17 cellular contexts compared by ENCODE assay signal in genomic region chr5:72464071-72464470, GRCh38. TPM values are rescaled to one million over a fixed set of nuclear protein-coding genes. Genes with fewer than 3 reads are reported as not detected.
A peak's percentile ranks its signal among the peaks of the same experiment; 100 is the strongest.
DNase-seq lines count a peak whose midpoint lies in the region; ATAC-seq, FAIRE-seq and TF ChIP-seq lines count a peak whose summit lies in the region.
"Had no signal": no experiment of that assay in that cellular context is flagged by ENCODE, and none has a peak within 500 bp of the region (broad histone marks: within the 10 kb centered on the region; RNA-seq: fewer than 3 reads in every experiment).

No MANE protein-coding gene starts in this region.

- H3K27me3 ChIP-seq in mammary epithelial cell (ENCODE audit: insufficient read depth, low read length) (no peaks in the 10 kb centered on the region), keratinocyte (ENCODE audit: control insufficient read depth, extremely low read depth, insufficient read depth, low read length) (no peaks in the 10 kb centered on the region), uterus (no peaks in the 10 kb centered on the region), left lung (no peaks in the 10 kb centered on the region)

- ATAC-seq in T-cell (replicated peaks in 1 of 4) (no peak), GM18502 (IDR thresholded peaks at IDR 0.05; ENCODE audit: poor library complexity, unreplicated experiment) (no peak), left lung (no peak)

- H3K36me3 ChIP-seq in mammary epithelial cell (ENCODE audit: insufficient read depth, low read length) (no peaks in the 10 kb centered on the region), keratinocyte (ENCODE audit: control insufficient read depth in 2 of 2, extremely low read depth in 1 of 2, insufficient read depth in 2 of 2, low read length in 2 of 2) (no peaks in the 10 kb centered on the region), uterus (no peaks in the 10 kb centered on the region), left lung (peaks cover 0 to 10% of the 10 kb centered on the region in 2 donors)

- POLR2A ChIA-PET in T-cell (lab: Charles Lee): no interaction called here

- peak overlapping the region in 1 of 3 experiments; percentile 14 for H3K4me3 ChIP-seq in mammary epithelial cell (replicated peaks in 1 of 3; ENCODE audit: insufficient read depth in 1 of 3, low read depth in 2 of 3, low read length in 3 of 3)
- peak overlapping the region in 2 of 3 experiments; percentile 21 to 44 for H3K4me3 ChIP-seq in keratinocyte (ENCODE audit: control insufficient read depth in 2 of 3, extremely low read depth in 1 of 3, insufficient read depth in 2 of 3, low read depth in 1 of 3, low read length in 3 of 3)
- H3K4me3 ChIP-seq in uterus: no peak overlapping the region
- H3K4me3 ChIP-seq in left lung: no peak overlapping the region

- whole genome bisulfite sequencing in mammary epithelial cell (ENCODE audit: low coverage, missing lambda C conversion rate): 7% methylated on average over 6 of the region's 6 CpGs

- H3K9me3 ChIP-seq in mammary epithelial cell (replicated peaks; ENCODE audit: insufficient read depth, low read length) (no peaks in the 10 kb centered on the region), keratinocyte (ENCODE audit: control insufficient read depth, low read depth, low read length) (no peaks in the 10 kb centered on the region), uterus (no peaks in the 10 kb centered on the region), left lung (no peaks in the 10 kb centered on the region)
- H3K9me3 ChIP-seq: Caco-2 had no signal

- CTCF ChIA-PET in mammary epithelial cell (lab: Charles Lee; ENCODE audit: low non-redundant PET): no interaction called here
- CTCF ChIA-PET in T-cell (lab: Charles Lee): no interaction called here

- H3K27ac ChIP-seq in mammary epithelial cell (ENCODE audit: insufficient read depth, low read depth, low read length) (peak overlapping the region; percentile 66), epithelial cell of prostate (peak overlapping the region; percentile 80), keratinocyte (ENCODE audit: control insufficient read depth, insufficient read depth, low read length) (peak overlapping the region; percentile 80), uterus (peak overlapping the region; percentile 38 to 56), left lung (no peak overlapping the region)

- TF ChIP-seq POLR2A in uterus (IDR thresholded peaks at IDR 0.05): no peak

- peaks cover 0 to 17% of the 10 kb centered on the region in 2 donors for H3K27me3 Mint-ChIP-seq in T-cell
- H3K27me3 Mint-ChIP-seq: CD4-positive, CD25-positive, alpha-beta regulatory T cell had no signal

- H3K4me1 ChIP-seq in mammary epithelial cell (ENCODE audit: insufficient read depth, low read length) (peaks cover 42% of the 10 kb centered on the region), keratinocyte (ENCODE audit: control insufficient read depth, extremely low read depth, insufficient read depth, low read length) (peaks cover 38% of the 10 kb centered on the region), uterus (no peaks in the 10 kb centered on the region), left lung (peaks cover 8 to 44% of the 10 kb centered on the region in 2 donors)

- TF ChIP-seq CTCF in mammary epithelial cell (conservative IDR thresholded peaks at IDR 0.05 in 1 of 2, IDR thresholded peaks at IDR 0.05 in 1 of 2; ENCODE audit: extremely low read depth in 1 of 2, insufficient read depth in 1 of 2, low read depth in 1 of 2, low read length in 2 of 2) (no peak), keratinocyte (optimal IDR thresholded peaks at IDR 0.05 in 1 of 3, IDR thresholded peaks at IDR 0.05 in 1 of 3, conservative IDR thresholded peaks at IDR 0.05 in 1 of 3; ENCODE audit: extremely low read depth in 1 of 3, insufficient read depth in 2 of 3, low read length in 3 of 3) (no peak), uterus (IDR thresholded peaks at IDR 0.05) (no peak), left lung (IDR thresholded peaks at IDR 0.05) (no peak)

- no peaks in the 10 kb centered on the region for H3K36me3 Mint-ChIP-seq in T-cell
- H3K36me3 Mint-ChIP-seq: CD4-positive, CD25-positive, alpha-beta regulatory T cell had no signal

- H3K4me2 ChIP-seq in mammary epithelial cell (ENCODE audit: insufficient read depth, low read depth, low read length) (peak overlapping the region; percentile 65), keratinocyte (ENCODE audit: control insufficient read depth, extremely low read depth, insufficient read depth, low read depth, low read length) (peak overlapping the region; percentile 76)

- no peaks in the 10 kb centered on the region for H3K4me1 Mint-ChIP-seq in T-cell

- no peaks in the 10 kb centered on the region for H3K79me2 ChIP-seq in mammary epithelial cell (ENCODE audit: insufficient read depth, low read length)
- no peaks in the 10 kb centered on the region for H3K79me2 ChIP-seq in keratinocyte (ENCODE audit: control insufficient read depth, insufficient read depth, low read length)

- H3K9ac ChIP-seq in mammary epithelial cell (ENCODE audit: insufficient read depth, low read length) (no peak overlapping the region), keratinocyte (ENCODE audit: control insufficient read depth, extremely low read depth, insufficient read depth, low read length) (peak overlapping the region; percentile 57)

- no peak overlapping the region for H3K27ac Mint-ChIP-seq in T-cell
- H3K27ac Mint-ChIP-seq: CD4-positive, CD25-positive, alpha-beta regulatory T cell had no signal

- H3K9me3 Mint-ChIP-seq in T-cell: no peaks in the 10 kb centered on the region

- H3K9me1 ChIP-seq in keratinocyte (ENCODE audit: control insufficient read depth, extremely low read depth, insufficient read depth, low read length): no peaks in the 10 kb centered on the region

- H4K20me1 ChIP-seq in mammary epithelial cell (ENCODE audit: insufficient read depth, low read length): no peaks in the 10 kb centered on the region
- no peaks in the 10 kb centered on the region for H4K20me1 ChIP-seq in keratinocyte (ENCODE audit: control insufficient read depth, extremely low read depth, insufficient read depth, low read length)

- FAIRE-seq in keratinocyte (lab: Jason Lieb, UNC): peak; percentile 51
- FAIRE-seq: GM12892, H1 had no signal

- no peak for DNase-seq in mammary epithelial cell
- DNase-seq in epithelial cell of prostate (ENCODE audit: low read depth, low spot score): no peak
- DNase-seq in keratinocyte (ENCODE audit: low read depth, low spot score): peak; percentile 59
- DNase-seq in uterus: no peak
- no peak for DNase-seq in T-cell
- no peak for DNase-seq in left lung
- DNase-seq: Caco-2; CD4-positive, CD25-positive, alpha-beta regulatory T cell; DMS153; NCI-H1436; NCI-H2029; NCI-H2171; NCI-H446 treated with DMSO at 0.1 percent for 48 hours; RPMI8226 had no signal

- BruUV-seq in mammary epithelial cell (replicated peaks; lab: Mats Ljungman, UMichigan): no TSS peak

- in situ Hi-C loops in mammary epithelial cell (cut with MboI; ENCODE audit: low sequenced_read_pairs in 2 of 2): no loop called here

- intact Hi-C loops in mammary epithelial cell (cut with micrococcal nuclease): no loop called here
- intact Hi-C loops in uterus (cut with DNase I; ENCODE audit: low total_unique reads): no loop called here
- intact Hi-C loops in left lung (cut with DNase I): no loop called here

- H2AFZ ChIP-seq in mammary epithelial cell (ENCODE audit: low read depth, low read length): peak overlapping the region; percentile 71
- peak overlapping the region; percentile 65 for H2AFZ ChIP-seq in keratinocyte (ENCODE audit: control insufficient read depth, low read length)

- no peak overlapping the region for H3K4me3 Mint-ChIP-seq in T-cell
- H3K4me3 Mint-ChIP-seq: CD4-positive, CD25-positive, alpha-beta regulatory T cell had no signal

- dilution Hi-C loops in mammary epithelial cell (cut with HindIII; ENCODE audit: low sequenced_read_pairs) (no loop called here), keratinocyte (cut with MboI; ENCODE audit: extremely low pct_ligation_motif_present, low sequenced_read_pairs) (no loop called here)

RNA-seq across cellular contexts. Expression of gene ZNF366, which starts 43.1 kb away (rescaled TPM):
- total RNA-seq in mammary epithelial cell (not detected), uterus (10 to 100 TPM in 2 of 4 donors, 1 to 10 TPM in 1, under 1 TPM in 1; 0.29 to 20.5 (median 12.1) TPM), T-cell (under 1 TPM in 2 of 5 donors, not detected in 3; 0.13 to 0.14 TPM), left lung (1 to 10 TPM; 3.2 to 5.6 TPM)
- polyA plus RNA-seq in mammary epithelial cell (not detected), keratinocyte (not detected in 3 replicates)
- polyA minus RNA-seq in mammary epithelial cell (not detected), keratinocyte (not detected in 3 replicates)
- polyA plus RNA-seq in keratinocyte (2011; ENCODE audit: low read depth): not detected
- polyA plus RNA-seq in keratinocyte (2011; cell fraction: cytosol; rRNA removed): not detected in 2 replicates
- not detected in 2 replicates for polyA plus RNA-seq in keratinocyte (2011; cell fraction: nucleus; rRNA removed)
- not detected in 2 replicates for polyA plus RNA-seq in keratinocyte (2012; ENCODE audit: low replicate concordance)
- polyA minus RNA-seq in keratinocyte (2011; cell fraction: cytosol; rRNA and poly(A)+ RNA removed): not detected
- polyA minus RNA-seq in keratinocyte (2011; cell fraction: nucleus; rRNA and poly(A)+ RNA removed): not detected in 2 replicates
- total RNA-seq: Caco-2; CD4-positive, CD25-positive, alpha-beta regulatory T cell; H1 had no signal
- polyA plus RNA-seq: CD4-positive, CD25-positive, alpha-beta regulatory T cell; H1 had no signal

Comparison
In these comparisons a context has a peak if more than half of its experiments do, and no peak if none do; other contexts are left out.
1. H3K27ac ChIP-seq: peak in mammary epithelial cell (single experiment), epithelial cell of prostate (single experiment), keratinocyte (single experiment) and uterus (2 of 2); none in left lung (0 of 2).
2. H3K4me3 ChIP-seq: peak in keratinocyte (2 of 3); none in uterus (0 of 2) and left lung (0 of 2).